Comparison of ENCODE assay signal across 8 cellular contexts in genomic region chr1:2300851-2301606, GRCh38.
DNase-seq lines count a peak whose midpoint lies in the region; ATAC-seq lines count a peak whose summit lies in the region.

No MANE protein-coding gene starts in this region.

- H3K9me3 Mint-ChIP-seq in activated T-helper 17 cell treated with anti-CD3 and anti-CD28 coated beads, Interleukin-2, amount 50 U/mL, for 72 hours = no peaks in the 10 kb centered on the region

- H3K27me3 Mint-ChIP-seq in activated T-helper 17 cell treated with anti-CD3 and anti-CD28 coated beads, Interleukin-2, amount 50 U/mL, for 72 hours = no peaks in the 10 kb centered on the region

- peaks cover 43% of the 10 kb centered on the region for H3K36me3 Mint-ChIP-seq in activated T-helper 17 cell treated with anti-CD3 and anti-CD28 coated beads, Interleukin-2, amount 50 U/mL, for 72 hours (ENCODE audit: low read depth)

- H3K27ac Mint-ChIP-seq in activated T-helper 17 cell treated with anti-CD3 and anti-CD28 coated beads, Interleukin-2, amount 50 U/mL, for 72 hours = peak overlapping the region; percentile 93

- peak; percentile 72 for DNase-seq in GM03348 (ENCODE audit: low spot score)
- peak; percentile 13 for DNase-seq in HCEC 1CT
- peak; percentile 87 to 97 for DNase-seq in NOMO-1 (lab: John Stamatoyannopoulos, UW; ENCODE audit: unreplicated experiment in 2 of 2)
- DNase-seq in Right ventricle myocardium superior = peak; percentile 95
- DNase-seq in stimulated activated CD4-positive, alpha-beta T cell treated with anti-CD3 and anti-CD28 coated beads, Interleukin-15, amount 100 ng/mL, for 48 hours (ENCODE audit: low read depth in 2 of 2) = peak; percentile 82 to 86
- no peak for DNase-seq in occipital lobe (lab: John Stamatoyannopoulos, UW)
- DNase-seq in NCI-H774 (lab: John Stamatoyannopoulos, UW) = no peak

- peak; percentile 72 for ATAC-seq in activated T-helper 17 cell treated with anti-CD3 and anti-CD28 coated beads, Interleukin-2, amount 50 U/mL, for 72 hours (replicated peaks)
- peak; percentile 54 for ATAC-seq in Right ventricle myocardium superior (ENCODE audit: poor library complexity)

- peak overlapping the region; percentile 83 for H3K4me3 Mint-ChIP-seq in activated T-helper 17 cell treated with anti-CD3 and anti-CD28 coated beads, Interleukin-2, amount 50 U/mL, for 72 hours

- peaks cover 11% of the 10 kb centered on the region for H3K4me1 Mint-ChIP-seq in activated T-helper 17 cell treated with anti-CD3 and anti-CD28 coated beads, Interleukin-2, amount 50 U/mL, for 72 hours

- intact Hi-C loops in Right ventricle myocardium superior (cut with DNase I) = no loop called here

Comparison
In these comparisons a context has a peak if more than half of its experiments do, and no peak if none do; other contexts are left out.
1. DNase-seq: peak in GM03348 (single experiment), HCEC 1CT (single experiment), NOMO-1 (2 of 2), Right ventricle myocardium superior (single experiment) and stimulated activated CD4-positive, alpha-beta T cell treated with anti-CD3 and anti-CD28 coated beads, Interleukin-15, amount 100 ng/mL, for 48 hours (2 of 2); none in occipital lobe (single experiment) and NCI-H774 (single experiment).